Comparison of ENCODE assay signal across 8 cellular contexts in the genomic region with DNA sequence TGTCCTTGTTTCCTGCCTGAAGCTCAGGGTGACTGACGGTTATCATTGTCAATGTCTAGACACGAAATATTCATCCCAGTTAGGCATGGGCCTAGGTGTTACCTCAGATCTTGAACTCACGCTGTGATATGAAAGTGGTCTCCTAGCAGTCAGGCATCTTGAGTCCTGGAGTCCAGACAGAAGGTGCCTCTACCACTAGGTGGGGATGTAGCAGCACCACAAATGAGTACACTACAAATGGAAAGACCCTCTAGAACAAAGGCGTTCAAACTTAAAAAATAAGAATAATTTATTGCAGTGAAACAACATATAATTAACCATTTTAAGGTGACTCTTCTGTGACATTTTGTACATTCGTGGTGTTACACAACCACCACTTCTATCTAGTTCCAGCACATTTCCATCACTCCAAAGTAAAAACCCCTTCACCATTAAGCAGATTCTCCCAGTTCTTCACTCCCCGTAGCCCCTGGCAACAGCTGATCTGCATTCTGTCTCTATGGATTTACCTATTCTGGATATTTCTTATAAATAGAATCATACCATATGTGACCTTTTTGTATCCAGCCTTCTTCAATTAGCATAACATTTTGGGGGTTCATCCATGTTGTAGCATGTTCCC. TPM values are rescaled to one million over a fixed set of nuclear protein-coding genes. Genes with fewer than 3 reads are reported as not detected.
DNase-seq lines count a peak whose midpoint lies in the region; ATAC-seq and TF ChIP-seq lines count a peak whose summit lies in the region.

No MANE protein-coding gene starts in this region.

- no peak overlapping the region for H3K4me3 Mint-ChIP-seq in naive B cell

- no peaks in the 10 kb centered on the region for H3K27me3 Mint-ChIP-seq in naive B cell

- no peak overlapping the region for H2AFZ ChIP-seq in Karpas-422 (ENCODE audit: low read length)

- H3K9ac ChIP-seq in Karpas-422 (ENCODE audit: low read length) = no peak overlapping the region

- DNase-seq in DMS53 (lab: John Stamatoyannopoulos, UW) (peak; percentile 66), DMS53 treated with DMSO at 0.1 percent for 48 hours (lab: John Stamatoyannopoulos, UW; ENCODE audit: unreplicated experiment) (no peak), Karpas-422 (peak; percentile 76), esophagus squamous epithelium (lab: John Stamatoyannopoulos, UW) (no peak), naive B cell (peak; percentile 26), GOT3 (lab: John Stamatoyannopoulos, UW) (no peak)

- intact Hi-C loops in esophagus squamous epithelium (cut with DNase I) = no loop called here

- TF ChIP-seq POLR2A in esophagus squamous epithelium (IDR thresholded peaks at IDR 0.05) = no peak

- no peaks in the 10 kb centered on the region for H3K36me3 ChIP-seq in Karpas-422 (ENCODE audit: insufficient read depth, low read length)
- no peaks in the 10 kb centered on the region for H3K36me3 ChIP-seq in esophagus squamous epithelium

- WGBS in esophagus squamous epithelium, 2 donors = 46 to 63% methylated on average over 6 of the region's 6 CpGs

- H3K9me3 ChIP-seq in Karpas-422 (ENCODE audit: low read length) (no peaks in the 10 kb centered on the region), esophagus squamous epithelium (no peaks in the 10 kb centered on the region)

- H3K9me3 Mint-ChIP-seq in naive B cell = no peaks in the 10 kb centered on the region

- H3K27ac Mint-ChIP-seq in naive B cell = no peak overlapping the region

- H3K9me2 ChIP-seq in Karpas-422 (replicated peaks; ENCODE audit: insufficient read depth, low read length) = no peaks in the 10 kb centered on the region

- H3K4me3 ChIP-seq in Karpas-422 (ENCODE audit: low read length) = no peak overlapping the region
- no peak overlapping the region for H3K4me3 ChIP-seq in esophagus squamous epithelium

- H3K4me2 ChIP-seq in Karpas-422 (ENCODE audit: low read depth, low read length, poor library complexity, severe bottlenecking) = no peak overlapping the region

- H4K20me1 ChIP-seq in Karpas-422 (ENCODE audit: insufficient read depth, low read depth, low read length) = no peaks in the 10 kb centered on the region

- H3K36me3 Mint-ChIP-seq in naive B cell = no peaks in the 10 kb centered on the region

- peak in 5 of 6 experiments; percentile 28 to 46 (median 34) for TF ChIP-seq CTCF in esophagus squamous epithelium (IDR thresholded peaks at IDR 0.05)

- H3K4me1 ChIP-seq in Karpas-422 (ENCODE audit: low read length) (no peaks in the 10 kb centered on the region), esophagus squamous epithelium (no peaks in the 10 kb centered on the region)

- H3K4me1 Mint-ChIP-seq in naive B cell = no peaks in the 10 kb centered on the region

- H3K27ac ChIP-seq in Karpas-422 (ENCODE audit: low read length) (no peak overlapping the region), esophagus squamous epithelium (no peak overlapping the region)

- ATAC-seq in GM19351 (IDR thresholded peaks at IDR 0.05; ENCODE audit: unreplicated experiment) (peak; percentile 60), SK-N-SH treated with all-trans-retinoic acid at 6 μM for 48 hours (peak; percentile 90), naive B cell (ENCODE audit: low read depth in 2 of 2) (peak; percentile 72 to 80)

- no peaks in the 10 kb centered on the region for H3K79me2 ChIP-seq in Karpas-422 (ENCODE audit: low read length)

- H3K27me3 ChIP-seq in Karpas-422 (ENCODE audit: low read length) = no peaks in the 10 kb centered on the region
- no peaks in the 10 kb centered on the region for H3K27me3 ChIP-seq in esophagus squamous epithelium

TF ChIP-seq in SK-N-SH treated with all-trans-retinoic acid at 6 μM for 48 hours, 23 proteins besides CTCF, POLR2A, EP300 and RAD21:
- TF ChIP-seq OSR1 (CRISPR knock-in tag; IDR thresholded peaks at IDR 0.05) (no peak), ISL1 (CRISPR knock-in tag; IDR thresholded peaks at IDR 0.05) (no peak), BACH2 (CRISPR knock-in tag; IDR thresholded peaks at IDR 0.05; ENCODE audit: borderline replicate concordance) (no peak), ZFP3 (CRISPR knock-in tag; IDR thresholded peaks at IDR 0.05) (no peak), ARNTL (CRISPR knock-in tag; IDR thresholded peaks at IDR 0.05; ENCODE audit: borderline replicate concordance, low read depth) (no peak), TOX (CRISPR knock-in tag; IDR thresholded peaks at IDR 0.05; ENCODE audit: borderline replicate concordance) (no peak), RARB (CRISPR knock-in tag; IDR thresholded peaks at IDR 0.05) (no peak), ESRRG (CRISPR knock-in tag; IDR thresholded peaks at IDR 0.05) (no peak), SNAI2 (CRISPR knock-in tag; IDR thresholded peaks at IDR 0.05) (no peak)
- TF ChIP-seq, protein P1, sequence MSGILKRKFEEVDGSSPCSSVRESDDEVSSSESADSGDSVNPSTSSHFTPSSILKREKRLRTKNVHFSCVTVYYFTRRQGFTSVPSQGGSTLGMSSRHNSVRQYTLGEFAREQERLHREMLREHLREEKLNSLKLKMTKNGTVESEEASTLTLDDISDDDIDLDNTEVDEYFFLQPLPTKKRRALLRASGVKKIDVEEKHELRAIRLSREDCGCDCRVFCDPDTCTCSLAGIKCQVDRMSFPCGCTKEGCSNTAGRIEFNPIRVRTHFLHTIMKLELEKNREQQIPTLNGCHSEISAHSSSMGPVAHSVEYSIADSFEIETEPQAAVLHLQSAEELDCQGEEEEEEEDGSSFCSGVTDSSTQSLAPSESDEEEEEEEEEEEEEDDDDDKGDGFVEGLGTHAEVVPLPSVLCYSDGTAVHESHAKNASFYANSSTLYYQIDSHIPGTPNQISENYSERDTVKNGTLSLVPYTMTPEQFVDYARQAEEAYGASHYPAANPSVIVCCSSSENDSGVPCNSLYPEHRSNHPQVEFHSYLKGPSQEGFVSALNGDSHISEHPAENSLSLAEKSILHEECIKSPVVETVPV (CRISPR knock-in tag; IDR thresholded peaks at IDR 0.05) = no peak

RNA-seq across cellular contexts. Expression of a gene that starts 11.9 kb away (rescaled TPM):
- total RNA-seq in Karpas-422 (2014; rRNA removed; shearing (Covaris generic); ENCODE audit: low replicate concordance) = 0.18 and 1.6 TPM in 2 replicates
- 10 to 100 TPM in 3 of 4 donors, 1 to 10 TPM in 1; 5.8 to 17.4 (median 12.0) TPM for total RNA-seq in esophagus squamous epithelium
- 1 to 10 TPM in 3 of 6 donors, under 1 TPM in 3; 0.33 to 1.4 (median 0.86) TPM for polyA plus RNA-seq in naive B cell (ENCODE audit: low read depth in 6 of 6)

Comparison
In these comparisons a context has a peak if more than half of its experiments do, and no peak if none do; other contexts are left out.
1. DNase-seq: peak in DMS53 (single experiment), Karpas-422 (single experiment) and naive B cell (single experiment); none in DMS53 treated with DMSO at 0.1 percent for 48 hours (single experiment), esophagus squamous epithelium (single experiment) and GOT3 (single experiment).
2. Peak in every context shown above with its lines, with median percentiles within 50 percentile points of each other: ATAC-seq.